ENCODE assay signal across 8 cellular contexts in genomic region chr17:70144260-70144846, GRCh38. TPM values are rescaled to one million over a fixed set of nuclear protein-coding genes. Genes with fewer than 3 reads are reported as not detected.
A peak's percentile ranks its signal among the peaks of the same experiment; 100 is the strongest.
DNase-seq lines count a peak whose midpoint lies in the region; ATAC-seq and TF ChIP-seq lines count a peak whose summit lies in the region.

No MANE protein-coding gene starts in this region.

- intact Hi-C loops in vagina (cut with DNase I) = loop anchor here (10.0 kb wide), 1 partner anchor 540 kb away; no protein-coding TSS in a partner anchor

- ATAC-seq in HG03521 (IDR thresholded peaks at IDR 0.05; ENCODE audit: unreplicated experiment) = no peak

- TF ChIP-seq CTCF in 22Rv1 (IDR thresholded peaks at IDR 0.05) (peak; percentile 82), GM10248 (IDR thresholded peaks at IDR 0.05; ENCODE audit: control extremely low read depth, extremely low read depth, low read depth, missing control alignments) (peak; percentile 51), right atrium auricular region (IDR thresholded peaks at IDR 0.05) (peak; percentile 60 to 81), vagina (IDR thresholded peaks at IDR 0.05) (peak; percentile 50 to 64 (median 56))

- POLR2A ChIA-PET in GM10248 (lab: Yijun Ruan, JAX) = no interaction called here

- H3K4me1 ChIP-seq in right atrium auricular region (no peaks in the 10 kb centered on the region), vagina (peaks cover 2% of the 10 kb centered on the region)

- DNase-seq in GM10248 (ENCODE audit: extremely low spot score) = no peak
- DNase-seq in SK-N-DZ (ENCODE audit: low spot score) = peak; percentile 18
- DNase-seq in right atrium auricular region (ENCODE audit: low spot score) = no peak
- DNase-seq in vagina (ENCODE audit: extremely low spot score in 2 of 2) = no peak
- DNase-seq in NCI-H1930 (lab: John Stamatoyannopoulos, UW) = no peak
- DNase-seq in activated CD4-positive, alpha-beta T cell treated with anti-CD3 and anti-CD28 coated beads, Interleukin-2, amount 50 U/mL, for 4 hours = no peak

- no peaks in the 10 kb centered on the region for H3K27me3 ChIP-seq in right atrium auricular region
- H3K27me3 ChIP-seq in vagina = no peaks in the 10 kb centered on the region

- no peaks in the 10 kb centered on the region for H3K36me3 ChIP-seq in right atrium auricular region
- no peaks in the 10 kb centered on the region for H3K36me3 ChIP-seq in vagina

- CTCF ChIA-PET in GM10248 (lab: Yijun Ruan, JAX) = interaction anchor here (0.7 to 1.9 kb wide), 5 partner anchors 9 to 591 kb away, joined by 3 to 13 read pairs (median 3); no protein-coding TSS in a partner anchor

- no peak overlapping the region for H3K27ac ChIP-seq in 22Rv1
- no peak overlapping the region for H3K27ac ChIP-seq in right atrium auricular region
- no peak overlapping the region for H3K27ac ChIP-seq in vagina

- no peak for TF ChIP-seq POLR2A in vagina (IDR thresholded peaks at IDR 0.05)

- H3K4me3 ChIP-seq in right atrium auricular region = no peak overlapping the region
- no peak overlapping the region for H3K4me3 ChIP-seq in vagina

- no peaks in the 10 kb centered on the region for H3K9me3 ChIP-seq in right atrium auricular region
- H3K9me3 ChIP-seq in vagina = no peaks in the 10 kb centered on the region

RNA-seq across cellular contexts. Expression of gene KCNJ2, which starts 25.0 kb away (rescaled TPM):
- not detected in 2 replicates for polyA plus RNA-seq in SK-N-DZ (2014; cell fraction: cytosol; rRNA removed)
- not detected in 2 replicates for polyA plus RNA-seq in SK-N-DZ (2014; cell fraction: nucleus; rRNA removed)
- total RNA-seq in right atrium auricular region (10 to 100 TPM in 1 of 2 donors, 1 to 10 TPM in 1; 7.2 to 10.7 TPM), vagina (10.8 TPM)
